In the genomic region with DNA sequence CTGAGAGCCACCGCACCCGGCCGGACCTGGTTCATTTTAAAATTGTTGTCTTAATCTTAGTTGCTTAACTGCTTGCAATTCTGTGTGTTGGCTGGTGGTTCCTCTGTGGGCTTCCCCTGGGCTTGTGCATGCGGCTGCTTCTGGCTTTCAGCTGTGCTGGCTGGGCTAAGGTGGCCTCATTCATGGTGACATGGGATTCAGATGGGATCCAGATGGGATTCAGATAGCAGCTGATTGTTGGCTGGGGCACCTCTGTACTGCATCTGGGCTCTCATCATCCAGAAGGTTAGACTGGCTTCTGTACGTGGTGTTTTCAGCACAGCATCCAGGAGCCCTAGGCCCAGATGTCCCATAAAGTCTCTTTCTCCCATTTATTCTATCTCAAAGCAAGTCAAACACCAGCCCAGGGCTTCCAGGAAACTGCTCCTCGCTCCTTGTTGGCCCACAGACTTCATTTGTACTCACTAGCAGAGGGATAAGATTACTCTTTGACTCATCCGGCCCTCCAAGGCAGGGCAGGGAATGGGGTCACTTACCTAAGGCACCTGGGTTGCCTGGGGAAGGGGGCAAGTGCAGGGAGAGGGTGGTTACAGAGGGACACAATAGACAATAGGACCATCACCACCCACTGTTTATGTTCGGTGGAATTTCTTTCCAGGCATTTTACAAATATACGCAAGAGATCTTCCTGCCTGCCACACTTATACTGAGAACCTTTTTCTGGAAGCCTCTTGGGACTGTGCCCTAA, we compare ENCODE assay signal across 1 cellular context.
TF ChIP-seq lines count a peak whose summit lies in the region.

No MANE protein-coding gene starts in this region.

TF ChIP-seq in A549, 52 proteins besides CTCF, POLR2A, EP300 and RAD21 (continued from another document):
- TF ChIP-seq, protein P1, sequence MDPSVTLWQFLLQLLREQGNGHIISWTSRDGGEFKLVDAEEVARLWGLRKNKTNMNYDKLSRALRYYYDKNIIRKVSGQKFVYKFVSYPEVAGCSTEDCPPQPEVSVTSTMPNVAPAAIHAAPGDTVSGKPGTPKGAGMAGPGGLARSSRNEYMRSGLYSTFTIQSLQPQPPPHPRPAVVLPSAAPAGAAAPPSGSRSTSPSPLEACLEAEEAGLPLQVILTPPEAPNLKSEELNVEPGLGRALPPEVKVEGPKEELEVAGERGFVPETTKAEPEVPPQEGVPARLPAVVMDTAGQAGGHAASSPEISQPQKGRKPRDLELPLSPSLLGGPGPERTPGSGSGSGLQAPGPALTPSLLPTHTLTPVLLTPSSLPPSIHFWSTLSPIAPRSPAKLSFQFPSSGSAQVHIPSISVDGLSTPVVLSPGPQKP (IDR thresholded peaks at IDR 0.05; ENCODE audit: low read depth, low read length) = no peak
- no peak for TF ChIP-seq RNF2 (IDR thresholded peaks at IDR 0.05; ENCODE audit: borderline replicate concordance, low read depth)
TF ChIP-seq in A549: peak in this region for 0.
